In genomic region chrX:80511969-80512760, GRCh38 we compare ENCODE assay signal across 15 cellular contexts.
DNase-seq lines count a peak whose midpoint lies in the region; ATAC-seq and TF ChIP-seq lines count a peak whose summit lies in the region.
"Had no signal": no experiment of that assay in that cellular context is flagged by ENCODE, and none has a peak within 500 bp of the region (broad histone marks: within the 10 kb centered on the region; RNA-seq: fewer than 3 reads in every experiment).

No MANE protein-coding gene starts in this region.

- ATAC-seq in left lung (peak; percentile 33), heart right ventricle (no peak), HG03139 (IDR thresholded peaks at IDR 0.05; ENCODE audit: unreplicated experiment) (no peak)
- ATAC-seq: pancreas had no signal

- H3K4me3 Mint-ChIP-seq in CD8-positive, alpha-beta memory T cell, result peak overlapping the region in 1 of 7 donors; percentile 20
- H3K4me3 Mint-ChIP-seq: activated CD4-positive, alpha-beta memory T cell treated with anti-CD3 and anti-CD28 coated beads, Interleukin-2, amount 10 ng/mL, durations not matched to agents 7 days and 5 days; dendritic cell treated with granulocyte-macrophage colony-stimulating factor and Interleukin-4, amounts not matched to agents 40 ng/mL and 50 ng/mL, for 4 days had no signal

- H3K4me3 ChIP-seq in CD8-positive, alpha-beta memory T cell (ENCODE audit: low read length), result no peak overlapping the region
- H3K4me3 ChIP-seq in left lung (no peak overlapping the region), heart right ventricle (no peak overlapping the region)
- H3K4me3 ChIP-seq: pancreas had no signal

- no peaks in the 10 kb centered on the region for H3K36me3 Mint-ChIP-seq in CD8-positive, alpha-beta memory T cell

- 21 to 25% methylated on average over 7 of the region's 7 CpGs for WGBS in heart right ventricle, 2 donors

- TF ChIP-seq CTCF in left lung (IDR thresholded peaks at IDR 0.05) (no peak), heart right ventricle (IDR thresholded peaks at IDR 0.05) (no peak)

- intact Hi-C loops in left lung (cut with DNase I) (no loop called here), heart right ventricle (cut with DNase I) (no loop called here)

- CTCF ChIA-PET in CD8-positive, alpha-beta memory T cell (lab: Charles Lee), result no interaction called here

- H3K9me3 ChIP-seq in CD8-positive, alpha-beta memory T cell (ENCODE audit: low read length), result no peaks in the 10 kb centered on the region
- H3K9me3 ChIP-seq in left lung (no peaks in the 10 kb centered on the region), heart right ventricle (no peaks in the 10 kb centered on the region)
- H3K9me3 ChIP-seq: pancreas had no signal

- no peak for DNase-seq in CD8-positive, alpha-beta memory T cell
- DNase-seq in HUDEP-2 (lab: John Stamatoyannopoulos, UW; ENCODE audit: unreplicated experiment in 76 of 76) (peak in 73 of 76 experiments; percentile 7 to 91 (median 60)), amniotic epithelial cell (ENCODE audit: low read depth) (peak; percentile 50), left lung (no peak), COLO829 (ENCODE audit: low spot score) (no peak), heart right ventricle (no peak), SHP77 (lab: John Stamatoyannopoulos, UW) (no peak)
- DNase-seq: activated CD4-positive, alpha-beta memory T cell treated with anti-CD3 and anti-CD28 coated beads, Interleukin-2, amount 10 ng/mL, durations not matched to agents 7 days and 5 days; aorta; NCI-H1417; NCI-H446 treated with DMSO at 0.1 percent for 48 hours; pancreas; T1000 had no signal

- H3K4me1 Mint-ChIP-seq in CD8-positive, alpha-beta memory T cell, result no peaks in the 10 kb centered on the region
- H3K4me1 Mint-ChIP-seq: activated CD4-positive, alpha-beta memory T cell treated with anti-CD3 and anti-CD28 coated beads, Interleukin-2, amount 10 ng/mL, durations not matched to agents 7 days and 5 days had no signal

- no peaks in the 10 kb centered on the region for H3K36me3 ChIP-seq in CD8-positive, alpha-beta memory T cell (ENCODE audit: insufficient read depth, low read length)
- H3K36me3 ChIP-seq in left lung, result no peaks in the 10 kb centered on the region
- H3K36me3 ChIP-seq in heart right ventricle, result no peaks in the 10 kb centered on the region
- H3K36me3 ChIP-seq: pancreas had no signal

- H3K9me3 Mint-ChIP-seq in CD8-positive, alpha-beta memory T cell, result no peaks in the 10 kb centered on the region
- H3K9me3 Mint-ChIP-seq: activated CD4-positive, alpha-beta memory T cell treated with anti-CD3 and anti-CD28 coated beads, Interleukin-2, amount 10 ng/mL, durations not matched to agents 7 days and 5 days; dendritic cell treated with granulocyte-macrophage colony-stimulating factor and Interleukin-4, amounts not matched to agents 40 ng/mL and 50 ng/mL, for 4 days had no signal

- H3K27ac Mint-ChIP-seq in CD8-positive, alpha-beta memory T cell, result no peak overlapping the region
- H3K27ac Mint-ChIP-seq: activated CD4-positive, alpha-beta memory T cell treated with anti-CD3 and anti-CD28 coated beads, Interleukin-2, amount 10 ng/mL, durations not matched to agents 7 days and 5 days; dendritic cell treated with granulocyte-macrophage colony-stimulating factor and Interleukin-4, amounts not matched to agents 40 ng/mL and 50 ng/mL, for 4 days had no signal

- POLR2A ChIA-PET in CD8-positive, alpha-beta memory T cell (lab: Charles Lee), result no interaction called here

- peaks cover 0 to 1% of the 10 kb centered on the region in 2 donors for H3K27me3 Mint-ChIP-seq in CD8-positive, alpha-beta memory T cell
- H3K27me3 Mint-ChIP-seq: activated CD4-positive, alpha-beta memory T cell treated with anti-CD3 and anti-CD28 coated beads, Interleukin-2, amount 10 ng/mL, durations not matched to agents 7 days and 5 days; dendritic cell treated with granulocyte-macrophage colony-stimulating factor and Interleukin-4, amounts not matched to agents 40 ng/mL and 50 ng/mL, for 4 days had no signal

- H3K4me1 ChIP-seq in CD8-positive, alpha-beta memory T cell (ENCODE audit: insufficient read depth, low read length), result no peaks in the 10 kb centered on the region
- H3K4me1 ChIP-seq in left lung (no peaks in the 10 kb centered on the region), heart right ventricle (no peaks in the 10 kb centered on the region)

- no peaks in the 10 kb centered on the region for H3K27me3 ChIP-seq in CD8-positive, alpha-beta memory T cell (ENCODE audit: insufficient read depth, low read length, poor library complexity, severe bottlenecking)
- no peaks in the 10 kb centered on the region for H3K27me3 ChIP-seq in left lung
- H3K27me3 ChIP-seq in heart right ventricle, result peaks cover 0 to 11% (median 0%) of the 10 kb centered on the region in 7 donors
- H3K27me3 ChIP-seq: pancreas had no signal

- peak overlapping the region; percentile 39 for H3K27ac ChIP-seq in CD8-positive, alpha-beta memory T cell (ENCODE audit: low read depth, low read length)
- H3K27ac ChIP-seq in left lung, result no peak overlapping the region
- H3K27ac ChIP-seq in heart right ventricle, result no peak overlapping the region
- H3K27ac ChIP-seq: pancreas had no signal

Comparison
In these comparisons a context has a peak if more than half of its experiments do, and no peak if none do; other contexts are left out.
1. DNase-seq: peak in HUDEP-2 (73 of 76) and amniotic epithelial cell (single experiment); none in CD8-positive, alpha-beta memory T cell (0 of 5), left lung (0 of 2), COLO829 (single experiment), heart right ventricle (0 of 2) and SHP77 (0 of 2).